ENCODE assay signal across 9 cellular contexts in the genomic region with DNA sequence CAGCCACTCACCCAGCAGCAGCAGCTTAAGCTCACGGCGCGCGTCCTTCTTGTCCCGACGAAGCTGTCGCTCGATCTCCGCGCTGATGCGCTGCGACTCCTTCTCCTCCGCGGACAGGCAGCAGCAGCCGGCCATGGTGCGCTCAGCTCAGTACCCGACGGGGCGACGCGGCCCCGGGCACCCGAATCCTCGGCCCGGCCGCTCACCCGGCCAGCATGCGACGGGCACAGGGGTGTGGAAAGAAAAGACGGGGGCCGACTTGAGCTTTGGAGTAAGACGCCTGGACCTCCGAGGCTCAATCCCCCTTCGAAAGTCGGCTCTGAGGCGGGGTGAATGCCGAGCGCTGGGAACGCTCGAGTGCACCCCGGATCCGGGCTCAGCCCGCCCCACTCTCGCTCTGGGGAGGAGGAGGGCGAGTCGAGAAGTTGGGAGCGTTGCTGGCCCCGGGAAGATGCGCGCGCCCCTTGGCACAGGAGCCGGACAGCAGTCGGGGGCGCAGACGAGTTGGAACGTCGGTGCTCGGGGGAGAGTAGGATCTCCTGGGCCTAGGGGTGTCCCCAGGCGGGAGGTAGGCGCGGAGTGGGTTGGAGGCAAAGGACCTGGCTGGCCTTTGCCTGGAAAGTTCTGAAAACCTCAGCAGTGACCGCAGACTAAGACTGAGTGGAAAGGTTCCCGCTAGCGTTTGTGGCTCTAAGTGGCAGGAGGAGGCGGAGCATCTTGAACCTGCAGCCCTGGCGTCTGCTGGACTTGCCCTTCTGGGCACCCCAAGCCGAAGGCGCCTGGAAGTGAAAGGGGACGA. TPM values are rescaled to one million over a fixed set of nuclear protein-coding genes. Genes with fewer than 3 reads are reported as not detected.
DNase-seq lines count a peak whose midpoint lies in the region; TF ChIP-seq lines count a peak whose summit lies in the region.
"Had no signal": no experiment of that assay in that cellular context is flagged by ENCODE, and none has a peak within 500 bp of the region (broad histone marks: within the 10 kb centered on the region; RNA-seq: fewer than 3 reads in every experiment).

A gene (minus strand): TSS at position 664 of the 799 bp plus-strand sequence. CDS start 529 bp downstream, at position 135.

- H3K79me2 ChIP-seq in mammary epithelial cell (ENCODE audit: insufficient read depth, low read length): no peaks in the 10 kb centered on the region

- no peaks in the 10 kb centered on the region for H4K20me1 ChIP-seq in mammary epithelial cell (ENCODE audit: insufficient read depth, low read length)

- H3K4me1 ChIP-seq in mammary epithelial cell (ENCODE audit: insufficient read depth, low read length): peaks cover 14% of the 10 kb centered on the region
- H3K4me1 ChIP-seq in stomach smooth muscle (ENCODE audit: control insufficient read depth, insufficient read depth, low read length): peaks cover 16% of the 10 kb centered on the region

- H3K36me3 Mint-ChIP-seq in activated CD4-positive, alpha-beta T cell treated with anti-CD3 and anti-CD28 coated beads, Interleukin-2, amount 10 ng/mL, durations not matched to agents 24 days and 14 days (ENCODE audit: low read depth): no peaks in the 10 kb centered on the region

- BruUV-seq in mammary epithelial cell (replicated peaks; lab: Mats Ljungman, UMichigan): no TSS peak

- in situ Hi-C loops in mammary epithelial cell (cut with MboI; ENCODE audit: low sequenced_read_pairs in 2 of 2) (no loop called here), GM13977 (cut with MboI; ENCODE audit: low pct_unique_long_range_greater_than_20kb, low sequenced_read_pairs, unreplicated experiment) (no loop called here)

- CTCF ChIA-PET in mammary epithelial cell (lab: Charles Lee; ENCODE audit: low non-redundant PET): interaction anchor here (0.6 kb wide), 1 partner anchor 111 kb away, joined by 4 read pairs; no protein-coding TSS in a partner anchor

- 8% methylated on average over 24 of the region's 69 CpGs for whole genome bisulfite sequencing in mammary epithelial cell (ENCODE audit: low coverage, missing lambda C conversion rate)

- no peak within 1 kb of the TSS for H3K9ac ChIP-seq in mammary epithelial cell (ENCODE audit: insufficient read depth, low read length)
- H3K9ac ChIP-seq in stomach smooth muscle (ENCODE audit: low read length in 2 of 2): peak within 1 kb of the TSS in 1 of 2 donors; percentile 42

- H3K36me3 ChIP-seq in mammary epithelial cell (ENCODE audit: insufficient read depth, low read length) (no peaks in the 10 kb centered on the region), stomach smooth muscle (ENCODE audit: control insufficient read depth in 2 of 2, insufficient read depth in 2 of 2, low read length in 2 of 2) (no peaks in the 10 kb centered on the region)

- no peak within 1 kb of the TSS for H3K27ac Mint-ChIP-seq in activated CD4-positive, alpha-beta T cell treated with anti-CD3 and anti-CD28 coated beads, Interleukin-2, amount 10 ng/mL, durations not matched to agents 24 days and 14 days

- DNase-seq in activated CD4-positive, alpha-beta T cell treated with anti-CD3 and anti-CD28 coated beads, Interleukin-2, amount 10 ng/mL, durations not matched to agents 24 days and 14 days: no peak
- no peak for DNase-seq in activated CD4-positive, alpha-beta T cell treated with anti-CD3 and anti-CD28 coated beads, Interleukin-2, amount 50 U/mL, for 1 hour
- peak; percentile 6 for DNase-seq in mammary epithelial cell
- no peak for DNase-seq in COLO829 (ENCODE audit: low spot score)
- DNase-seq in GM13977 (ENCODE audit: low spot score): no peak
- no peak for DNase-seq in NCI-H1694 treated with DMSO at 0.1 percent for 48 hours (lab: John Stamatoyannopoulos, UW)

- peaks cover 5% of the 10 kb centered on the region for H3K4me1 Mint-ChIP-seq in activated CD4-positive, alpha-beta T cell treated with anti-CD3 and anti-CD28 coated beads, Interleukin-2, amount 10 ng/mL, durations not matched to agents 24 days and 14 days

- no peak within 1 kb of the TSS for H3K27ac ChIP-seq in mammary epithelial cell (ENCODE audit: insufficient read depth, low read depth, low read length)
- peak within 1 kb of the TSS; percentile 65 for H3K27ac ChIP-seq in layer of hippocampus (ENCODE audit: low read depth, low read length)
- no peak within 1 kb of the TSS for H3K27ac ChIP-seq in stomach smooth muscle (ENCODE audit: low read length)
- H3K27ac ChIP-seq: SK-N-MC had no signal

- intact Hi-C loops in activated CD4-positive, alpha-beta T cell treated with anti-CD3 and anti-CD28 coated beads, Interleukin-2, amount 10 ng/mL, durations not matched to agents 24 days and 14 days (cut with micrococcal nuclease): no loop called here
- intact Hi-C loops in mammary epithelial cell (cut with micrococcal nuclease): no loop called here

- H3K9me3 ChIP-seq in mammary epithelial cell (replicated peaks; ENCODE audit: insufficient read depth, low read length) (no peaks in the 10 kb centered on the region), stomach smooth muscle (ENCODE audit: control insufficient read depth in 2 of 2, low read length in 2 of 2) (no peaks in the 10 kb centered on the region)

- no peak for TF ChIP-seq CTCF in mammary epithelial cell (conservative IDR thresholded peaks at IDR 0.05 in 1 of 2, IDR thresholded peaks at IDR 0.05 in 1 of 2; ENCODE audit: extremely low read depth in 1 of 2, insufficient read depth in 1 of 2, low read depth in 1 of 2, low read length in 2 of 2)
- no peak for TF ChIP-seq CTCF in GM13977 (IDR thresholded peaks at IDR 0.05; ENCODE audit: extremely low read depth, insufficient read depth, missing control alignments)

- H3K4me3 ChIP-seq in mammary epithelial cell (replicated peaks in 1 of 3; ENCODE audit: insufficient read depth in 1 of 3, low read depth in 2 of 3, low read length in 3 of 3) (peak within 1 kb of the TSS in 2 of 3 experiments; percentile 35 to 38), stomach smooth muscle (ENCODE audit: low read length in 2 of 2) (peak within 1 kb of the TSS; percentile 66 to 80)
- H3K4me3 ChIP-seq: SK-N-MC had no signal

- peak within 1 kb of the TSS; percentile 79 for H3K4me3 Mint-ChIP-seq in activated CD4-positive, alpha-beta T cell treated with anti-CD3 and anti-CD28 coated beads, Interleukin-2, amount 10 ng/mL, durations not matched to agents 24 days and 14 days

- H3K27me3 Mint-ChIP-seq in activated CD4-positive, alpha-beta T cell treated with anti-CD3 and anti-CD28 coated beads, Interleukin-2, amount 10 ng/mL, durations not matched to agents 24 days and 14 days: peaks cover 58% of the 10 kb centered on the region

- peak within 1 kb of the TSS; percentile 76 for H2AFZ ChIP-seq in mammary epithelial cell (ENCODE audit: low read depth, low read length)

- peak within 1 kb of the TSS; percentile 79 for H3K4me2 ChIP-seq in mammary epithelial cell (ENCODE audit: insufficient read depth, low read depth, low read length)

- dilution Hi-C loops in mammary epithelial cell (cut with HindIII; ENCODE audit: low sequenced_read_pairs): no loop called here

- no peaks in the 10 kb centered on the region for H3K9me3 Mint-ChIP-seq in activated CD4-positive, alpha-beta T cell treated with anti-CD3 and anti-CD28 coated beads, Interleukin-2, amount 10 ng/mL, durations not matched to agents 24 days and 14 days

- H3K27me3 ChIP-seq in mammary epithelial cell (ENCODE audit: insufficient read depth, low read length): peaks cover 23% of the 10 kb centered on the region
- no peaks in the 10 kb centered on the region for H3K27me3 ChIP-seq in layer of hippocampus (ENCODE audit: control insufficient read depth, insufficient read depth, low read length)
- H3K27me3 ChIP-seq in stomach smooth muscle (ENCODE audit: control insufficient read depth in 1 of 2, insufficient read depth in 2 of 2, low read length in 2 of 2): peaks cover 3 to 17% of the 10 kb centered on the region in 2 donors

RNA-seq across cellular contexts. Expression of the gene that starts here (rescaled TPM):
- not detected in 2 replicates for total RNA-seq in activated CD4-positive, alpha-beta T cell treated with anti-CD3 and anti-CD28 coated beads, Interleukin-2, amount 10 ng/mL, durations not matched to agents 24 days and 14 days
- under 1 TPM in 1 of 2 donors, not detected in 1; 0.17 TPM for total RNA-seq in mammary epithelial cell
- polyA plus RNA-seq in mammary epithelial cell: not detected
- polyA minus RNA-seq in mammary epithelial cell: not detected

Comparison
In these comparisons a context has a peak if more than half of its experiments do, and no peak if none do; other contexts are left out.
1. Peak in DNase-seq, H3K4me3 ChIP-seq and H3K4me2 ChIP-seq in mammary epithelial cell; RNA of the gene not detected or under 1 TPM.